Comparison of ENCODE assay signal across 10 cellular contexts in the genomic region with DNA sequence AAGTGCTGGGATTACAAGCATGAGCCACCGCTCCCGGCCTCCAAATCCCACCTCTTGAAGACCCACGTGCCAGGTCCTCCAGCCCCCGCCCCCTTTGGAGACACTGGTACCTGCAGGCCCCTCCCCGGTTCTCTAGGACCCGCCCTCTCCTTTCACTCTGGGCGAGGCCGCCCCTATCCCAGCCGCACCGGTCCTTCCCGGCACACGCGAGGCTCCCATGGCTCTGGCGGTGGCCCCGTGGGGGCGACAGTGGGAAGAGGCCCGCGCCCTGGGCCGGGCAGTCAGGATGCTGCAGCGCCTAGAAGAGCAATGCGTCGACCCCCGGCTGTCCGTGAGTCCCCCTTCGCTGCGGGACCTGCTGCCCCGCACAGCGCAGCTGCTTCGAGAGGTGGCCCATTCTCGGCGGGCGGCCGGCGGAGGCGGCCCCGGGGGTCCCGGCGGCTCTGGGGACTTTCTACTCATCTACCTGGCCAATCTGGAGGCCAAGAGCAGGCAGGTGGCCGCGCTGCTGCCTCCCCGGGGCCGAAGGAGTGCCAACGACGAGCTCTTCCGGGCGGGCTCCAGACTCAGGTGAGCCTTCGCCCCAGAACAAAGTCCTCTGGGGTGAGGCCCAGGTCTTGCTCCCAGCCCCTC. TPM values are rescaled to one million over a fixed set of nuclear protein-coding genes. Genes with fewer than 3 reads are reported as not detected.
DNase-seq lines count a peak whose midpoint lies in the region; ATAC-seq, FAIRE-seq and TF ChIP-seq lines count a peak whose summit lies in the region.
"Had no signal": no experiment of that assay in that cellular context is flagged by ENCODE, and none has a peak within 500 bp of the region (broad histone marks: within the 10 kb centered on the region; RNA-seq: fewer than 3 reads in every experiment).

A gene with protein sequence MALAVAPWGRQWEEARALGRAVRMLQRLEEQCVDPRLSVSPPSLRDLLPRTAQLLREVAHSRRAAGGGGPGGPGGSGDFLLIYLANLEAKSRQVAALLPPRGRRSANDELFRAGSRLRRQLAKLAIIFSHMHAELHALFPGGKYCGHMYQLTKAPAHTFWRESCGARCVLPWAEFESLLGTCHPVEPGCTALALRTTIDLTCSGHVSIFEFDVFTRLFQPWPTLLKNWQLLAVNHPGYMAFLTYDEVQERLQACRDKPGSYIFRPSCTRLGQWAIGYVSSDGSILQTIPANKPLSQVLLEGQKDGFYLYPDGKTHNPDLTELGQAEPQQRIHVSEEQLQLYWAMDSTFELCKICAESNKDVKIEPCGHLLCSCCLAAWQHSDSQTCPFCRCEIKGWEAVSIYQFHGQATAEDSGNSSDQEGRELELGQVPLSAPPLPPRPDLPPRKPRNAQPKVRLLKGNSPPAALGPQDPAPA (plus strand): TSS at position 176 of the 633 bp plus-strand sequence. CDS start 42 bp downstream, at position 218.

- DNase-seq in HCT116 (ENCODE audit: low read depth, low spot score) (peak; percentile 94), NCI-H748 (lab: John Stamatoyannopoulos, UW; ENCODE audit: unreplicated experiment) (peak; percentile 51), foreskin keratinocyte (peak; percentile 82 to 94), renal cortical epithelial cell (ENCODE audit: low read depth) (peak; percentile 52), GM19239 (ENCODE audit: insufficient read length, low spot score) (no peak), HK-2 (ENCODE audit: unreplicated experiment) (no peak), A673 (ENCODE audit: low spot score) (no peak)
- DNase-seq: stimulated activated CD4-positive, alpha-beta T cell treated with anti-CD3 and anti-CD28 coated beads, Interleukin-12 subunit alpha, Interleukin-12 subunit beta, amount 100 ng/mL, for 4 hours had no signal

- no peaks in the 10 kb centered on the region for H3K9me3 ChIP-seq in HCT116 (ENCODE audit: control insufficient read depth in 1 of 2, insufficient read depth in 1 of 2, low read depth in 1 of 2, low read length in 2 of 2)
- no peaks in the 10 kb centered on the region for H3K9me3 ChIP-seq in A673 (ENCODE audit: low read depth, low read length, poor library complexity, severe bottlenecking)

- POLR2A ChIA-PET in HCT116 (lab: Charles Lee) (interaction anchor here (1.1 kb wide), 1 partner anchor 195 kb away, joined by 3 read pairs; no protein-coding TSS in a partner anchor), A673 (lab: Charles Lee; ENCODE audit: low non-redundant PET) (no interaction called here)

- H3K27me3 ChIP-seq in HCT116 (ENCODE audit: insufficient read depth, low read length) (no peaks in the 10 kb centered on the region), foreskin keratinocyte (no peaks in the 10 kb centered on the region), A673 (replicated peaks; ENCODE audit: insufficient read depth, low read depth, low read length, poor library complexity) (no peaks in the 10 kb centered on the region)

- H3K9me2 ChIP-seq in HCT116 (ENCODE audit: insufficient read depth), result no peaks in the 10 kb centered on the region

- H3K9ac ChIP-seq in HCT116 (ENCODE audit: low read length), result peak within 1 kb of the TSS; percentile 96

- H3K27ac ChIP-seq in HCT116 (ENCODE audit: low read depth, low read length), result peak within 1 kb of the TSS; percentile 90
- H3K27ac ChIP-seq in foreskin keratinocyte, result peak within 1 kb of the TSS; percentile 85
- H3K27ac ChIP-seq in A673 (ENCODE audit: low read depth, low read length, poor library complexity, severe bottlenecking), result no peak within 1 kb of the TSS

- RAD21 ChIA-PET in HCT116 (lab: Charles Lee; ENCODE audit: low non-redundant PET in 1 of 2, low total read pairs in 2 of 2, uncharacterized antibody in 2 of 2, unreplicated experiment in 2 of 2), result interaction anchor here in 1 of 2 experiments (2.0 kb wide), 1 partner anchor 54 kb away, joined by 5 read pairs; no protein-coding TSS in a partner anchor

- ATAC-seq in HCT116, result peak; percentile 90
- ATAC-seq in foreskin keratinocyte, result peak; percentile 81
- ATAC-seq in HG02852 (IDR thresholded peaks at IDR 0.05; ENCODE audit: unreplicated experiment), result no peak

- H2AFZ ChIP-seq in HCT116 (ENCODE audit: low read depth, low read length, poor library complexity, severe bottlenecking), result peak within 1 kb of the TSS; percentile 54

- TF ChIP-seq CTCF in HCT116 (IDR thresholded peaks at IDR 0.05 in 2 of 3, conservative IDR thresholded peaks at IDR 0.05 in 1 of 3; ENCODE audit: borderline replicate concordance in 1 of 3, insufficient read depth in 1 of 3, low read depth in 2 of 3, low read length in 2 of 3) (peak in 2 of 3 experiments; percentile 17 to 20; a peak in 2 of 6 replicates), foreskin keratinocyte (conservative IDR thresholded peaks at IDR 0.05) (peak; percentile 53), A673 (conservative IDR thresholded peaks at IDR 0.05; ENCODE audit: low read depth, low read length) (no peak)

- CTCF ChIA-PET in HCT116 (lab: Charles Lee), result interaction anchor here (1.0 kb wide), 1 partner anchor 54 kb away, joined by 6 read pairs; no protein-coding TSS in a partner anchor
- CTCF ChIA-PET in A673 (lab: Charles Lee), result no interaction called here

- H3K4me3 ChIP-seq in HCT116 (replicated peaks in 1 of 2; ENCODE audit: low read depth in 1 of 2, low read length in 2 of 2) (peak within 1 kb of the TSS; percentile 75 to 96), A673 (ENCODE audit: low read depth, low read length, poor library complexity, severe bottlenecking) (no peak within 1 kb of the TSS)

- intact Hi-C loops in HCT116 (cut with micrococcal nuclease), result loop anchor here (2.0 to 5.0 kb wide), 2 partner anchors 36 to 67 kb away; no protein-coding TSS in a partner anchor
- intact Hi-C loops in A673 (cut with micrococcal nuclease; ENCODE audit: unreplicated experiment), result no loop called here

- FAIRE-seq in GM19239 (lab: Jason Lieb, UNC), result no peak

- H3K36me3 ChIP-seq in HCT116 (ENCODE audit: control insufficient read depth in 1 of 2, insufficient read depth in 2 of 2, low read length in 2 of 2) (peaks cover 3 to 7% of the 10 kb centered on the region in 2 experiments; a peak in 2 of 4 replicates), A673 (ENCODE audit: insufficient read depth, low read length, poor library complexity, severe bottlenecking) (no peaks in the 10 kb centered on the region)

- peak; percentile 49 for TF ChIP-seq POLR2A in HCT116 (IDR thresholded peaks at IDR 0.05; ENCODE audit: borderline replicate concordance, extremely low read depth, insufficient read depth, insufficient read length)

- H4K20me1 ChIP-seq in HCT116 (ENCODE audit: insufficient read depth), result no peaks in the 10 kb centered on the region

- TF ChIP-seq RAD21 in HCT116 (IDR thresholded peaks at IDR 0.05; ENCODE audit: low read depth), result no peak

- H3K4me1 ChIP-seq in HCT116 (ENCODE audit: control insufficient read depth in 1 of 2, insufficient read depth in 2 of 2, low read length in 2 of 2), result peaks cover 51 to 69% of the 10 kb centered on the region in 2 experiments
- peaks cover 29% of the 10 kb centered on the region for H3K4me1 ChIP-seq in foreskin keratinocyte
- no peaks in the 10 kb centered on the region for H3K4me1 ChIP-seq in A673 (ENCODE audit: insufficient read depth, low read length, poor library complexity, severe bottlenecking)

- BruUV-seq in HCT116 (replicated peaks; lab: Mats Ljungman, UMichigan), result no TSS peak
- no TSS peak for BruUV-seq in A673 (replicated peaks; lab: Mats Ljungman, UMichigan)

- peaks cover 37% of the 10 kb centered on the region for H3K79me2 ChIP-seq in HCT116 (ENCODE audit: insufficient read depth, low read length)

- peak within 1 kb of the TSS; percentile 98 for H3K4me2 ChIP-seq in HCT116 (ENCODE audit: low read length)

TF ChIP-seq in HCT116, 20 proteins besides CTCF, POLR2A, EP300 and RAD21 (continues in another document):
- TF ChIP-seq, protein P1, sequence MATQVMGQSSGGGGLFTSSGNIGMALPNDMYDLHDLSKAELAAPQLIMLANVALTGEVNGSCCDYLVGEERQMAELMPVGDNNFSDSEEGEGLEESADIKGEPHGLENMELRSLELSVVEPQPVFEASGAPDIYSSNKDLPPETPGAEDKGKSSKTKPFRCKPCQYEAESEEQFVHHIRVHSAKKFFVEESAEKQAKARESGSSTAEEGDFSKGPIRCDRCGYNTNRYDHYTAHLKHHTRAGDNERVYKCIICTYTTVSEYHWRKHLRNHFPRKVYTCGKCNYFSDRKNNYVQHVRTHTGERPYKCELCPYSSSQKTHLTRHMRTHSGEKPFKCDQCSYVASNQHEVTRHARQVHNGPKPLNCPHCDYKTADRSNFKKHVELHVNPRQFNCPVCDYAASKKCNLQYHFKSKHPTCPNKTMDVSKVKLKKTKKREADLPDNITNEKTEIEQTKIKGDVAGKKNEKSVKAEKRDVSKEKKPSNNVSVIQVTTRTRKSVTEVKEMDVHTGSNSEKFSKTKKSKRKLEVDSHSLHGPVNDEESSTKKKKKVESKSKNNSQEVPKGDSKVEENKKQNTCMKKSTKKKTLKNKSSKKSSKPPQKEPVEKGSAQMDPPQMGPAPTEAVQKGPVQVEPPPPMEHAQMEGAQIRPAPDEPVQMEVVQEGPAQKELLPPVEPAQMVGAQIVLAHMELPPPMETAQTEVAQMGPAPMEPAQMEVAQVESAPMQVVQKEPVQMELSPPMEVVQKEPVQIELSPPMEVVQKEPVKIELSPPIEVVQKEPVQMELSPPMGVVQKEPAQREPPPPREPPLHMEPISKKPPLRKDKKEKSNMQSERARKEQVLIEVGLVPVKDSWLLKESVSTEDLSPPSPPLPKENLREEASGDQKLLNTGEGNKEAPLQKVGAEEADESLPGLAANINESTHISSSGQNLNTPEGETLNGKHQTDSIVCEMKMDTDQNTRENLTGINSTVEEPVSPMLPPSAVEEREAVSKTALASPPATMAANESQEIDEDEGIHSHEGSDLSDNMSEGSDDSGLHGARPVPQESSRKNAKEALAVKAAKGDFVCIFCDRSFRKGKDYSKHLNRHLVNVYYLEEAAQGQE (IDR thresholded peaks at IDR 0.05; ENCODE audit: low read depth), result no peak
- TF ChIP-seq, protein P2, sequence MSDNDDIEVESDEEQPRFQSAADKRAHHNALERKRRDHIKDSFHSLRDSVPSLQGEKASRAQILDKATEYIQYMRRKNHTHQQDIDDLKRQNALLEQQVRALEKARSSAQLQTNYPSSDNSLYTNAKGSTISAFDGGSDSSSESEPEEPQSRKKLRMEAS (IDR thresholded peaks at IDR 0.05), result peak; percentile 94
- TF ChIP-seq ELF1 (IDR thresholded peaks at IDR 0.05; ENCODE audit: borderline replicate concordance, low read depth) (no peak), FOSL1 (IDR thresholded peaks at IDR 0.05; ENCODE audit: low read depth) (no peak), JUND (IDR thresholded peaks at IDR 0.05) (no peak), POLR2AphosphoS5 (IDR thresholded peaks at IDR 0.05; ENCODE audit: low read depth, low read length) (peak; percentile 92)
- TF ChIP-seq, protein P3, sequence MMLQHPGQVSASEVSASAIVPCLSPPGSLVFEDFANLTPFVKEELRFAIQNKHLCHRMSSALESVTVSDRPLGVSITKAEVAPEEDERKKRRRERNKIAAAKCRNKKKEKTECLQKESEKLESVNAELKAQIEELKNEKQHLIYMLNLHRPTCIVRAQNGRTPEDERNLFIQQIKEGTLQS (IDR thresholded peaks at IDR 0.05), result no peak

RNA-seq across cellular contexts. Expression of the gene that starts here (rescaled TPM):
- total RNA-seq in HCT116 (2021; ENCODE audit: unreplicated experiment) (54.3 TPM), foreskin keratinocyte (40.5 and 44.8 TPM in 2 replicates), renal cortical epithelial cell (2.4 and 23.1 TPM in 2 replicates), A673 (2021) (not detected in 2 replicates)
- 54.5 and 58.3 TPM in 2 replicates for polyA plus RNA-seq in HCT116 (2012)
- polyA plus RNA-seq in foreskin keratinocyte, result 46.3 and 46.9 TPM in 2 replicates
- total RNA-seq: OCI-LY7 had no signal

Comparison
In these comparisons a context has a peak if more than half of its experiments do, and no peak if none do; other contexts are left out.
1. DNase-seq: peak in HCT116 (single experiment), NCI-H748 (single experiment), foreskin keratinocyte (2 of 2) and renal cortical epithelial cell (single experiment); none in GM19239 (single experiment), HK-2 (single experiment) and A673 (single experiment).